In genomic region chrX:150774798-150775568, GRCh38 we compare ENCODE assay signal across 15 cellular contexts.
A peak's percentile ranks its signal among the peaks of the same experiment; 100 is the strongest.
DNase-seq lines count a peak whose midpoint lies in the region; FAIRE-seq and TF ChIP-seq lines count a peak whose summit lies in the region.
"Had no signal": no experiment of that assay in that cellular context is flagged by ENCODE, and none has a peak within 500 bp of the region (broad histone marks: within the 10 kb centered on the region; RNA-seq: fewer than 3 reads in every experiment).

No MANE protein-coding gene starts in this region.

- no peak overlapping the region for H3K9ac ChIP-seq in kidney (ENCODE audit: low read length in 2 of 2)

- H3K4me1 ChIP-seq in kidney (ENCODE audit: control insufficient read depth in 1 of 2, insufficient read depth in 1 of 2, low read depth in 1 of 2, low read length in 2 of 2): no peaks in the 10 kb centered on the region
- H3K4me1 ChIP-seq: Caco-2 had no signal

- H3K9me3 ChIP-seq in kidney (ENCODE audit: control insufficient read depth in 1 of 2, low read length in 2 of 2): no peaks in the 10 kb centered on the region
- H3K9me3 ChIP-seq: Caco-2 had no signal

- H3K27ac ChIP-seq in angular gyrus (ENCODE audit: low read depth, low read length): peak overlapping the region; percentile 48
- H3K27ac ChIP-seq in temporal lobe (ENCODE audit: low read depth, low read length): peak overlapping the region; percentile 60
- no peak overlapping the region for H3K27ac ChIP-seq in kidney (ENCODE audit: low read depth in 2 of 2, low read length in 2 of 2)

- intact Hi-C loops in kidney (cut with DNase I): loop anchor here (5.0 kb wide), 1 partner anchor 307 kb away; no protein-coding TSS in a partner anchor

- no peaks in the 10 kb centered on the region for H3K36me3 ChIP-seq in kidney (ENCODE audit: control insufficient read depth in 1 of 2, insufficient read depth in 2 of 2, low read length in 2 of 2)

- H3K4me3 ChIP-seq in kidney (ENCODE audit: low read length in 2 of 2): no peak overlapping the region

- peak; percentile 75 for DNase-seq in NCI-H2171 treated with DMSO at 0.1 percent for 48 hours (lab: John Stamatoyannopoulos, UW)
- peak; percentile 18 for DNase-seq in midbrain (lab: John Stamatoyannopoulos, UW)
- no peak for DNase-seq in NCI-H524 treated with DMSO at 0.1 percent for 48 hours (lab: John Stamatoyannopoulos, UW)
- DNase-seq in kidney: no peak
- DNase-seq in mucosa of gallbladder (ENCODE audit: low spot score): no peak
- DNase-seq: Caco-2; CD4-positive, CD25-positive, alpha-beta regulatory T cell; DMS153; H7; NCI-H1417; NCI-H2029 treated with DMSO at 0.1 percent for 48 hours; NCI-H510A; SHP77 had no signal

- no peak for TF ChIP-seq CTCF in kidney (IDR thresholded peaks at IDR 0.05; ENCODE audit: borderline replicate concordance, extremely low read depth, insufficient read depth)

- FAIRE-seq in kidney (lab: Jason Lieb, UNC): no peak

Comparison
In these comparisons a context has a peak if more than half of its experiments do, and no peak if none do; other contexts are left out.
1. DNase-seq: peak in NCI-H2171 treated with DMSO at 0.1 percent for 48 hours (single experiment) and midbrain (single experiment); none in NCI-H524 treated with DMSO at 0.1 percent for 48 hours (single experiment), kidney (single experiment) and mucosa of gallbladder (single experiment).
2. H3K27ac ChIP-seq: peak in angular gyrus (single experiment) and temporal lobe (single experiment); none in kidney (0 of 2).